1 cellular context compared by ENCODE assay signal in the genomic region with DNA sequence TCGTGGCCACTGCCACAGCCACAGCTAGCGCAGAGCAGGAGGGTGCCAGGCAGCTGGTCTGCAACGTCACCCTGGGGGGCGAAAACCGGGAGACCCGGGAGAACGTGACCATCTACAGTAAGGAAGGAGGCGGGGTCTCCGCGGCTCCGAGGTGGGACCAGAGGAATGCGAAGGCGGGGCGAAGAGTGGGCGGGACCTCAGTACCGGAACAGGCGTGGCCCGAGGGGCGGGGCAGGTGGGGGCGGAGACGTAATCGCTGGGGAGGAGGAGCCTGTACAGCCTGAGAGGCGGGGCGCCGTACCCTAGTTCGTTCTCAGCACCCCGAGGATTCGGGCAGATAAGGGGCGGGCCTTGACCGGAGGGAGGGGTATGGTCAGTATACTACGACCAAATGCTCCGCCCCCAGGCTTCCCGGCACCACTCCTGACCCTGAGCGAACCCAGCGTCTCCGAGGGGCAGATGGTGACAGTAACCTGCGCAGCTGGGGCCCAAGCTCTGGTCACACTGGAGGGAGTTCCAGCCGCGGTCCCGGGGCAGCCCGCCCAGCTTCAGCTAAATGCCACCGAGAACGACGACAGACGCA.
TF ChIP-seq lines count a peak whose summit lies in the region.

No MANE protein-coding gene starts in this region.

TF ChIP-seq in endothelial cell of umbilical vein, 7 proteins besides CTCF, POLR2A, EP300 and RAD21:
- TF ChIP-seq JUN (IDR thresholded peaks at IDR 0.05; ENCODE audit: borderline replicate concordance, insufficient read depth, insufficient read length, low read depth) (no peak), POLR2AphosphoS5 (IDR thresholded peaks at IDR 0.05; ENCODE audit: insufficient read depth, low read depth, low read length) (no peak), MYC (IDR thresholded peaks at IDR 0.05; ENCODE audit: low read depth, low read length) (no peak), GATA2 (IDR thresholded peaks at IDR 0.05; ENCODE audit: insufficient read depth, insufficient read length, low read depth, low read length) (no peak), FOS (IDR thresholded peaks at IDR 0.05; ENCODE audit: borderline replicate concordance, insufficient read depth, low read length) (no peak), EZH2 (IDR thresholded peaks at IDR 0.05; ENCODE audit: borderline replicate concordance, low read depth, low read length, severe bottlenecking) (no peak)
- TF ChIP-seq, protein P1, sequence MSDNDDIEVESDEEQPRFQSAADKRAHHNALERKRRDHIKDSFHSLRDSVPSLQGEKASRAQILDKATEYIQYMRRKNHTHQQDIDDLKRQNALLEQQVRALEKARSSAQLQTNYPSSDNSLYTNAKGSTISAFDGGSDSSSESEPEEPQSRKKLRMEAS (IDR thresholded peaks at IDR 0.05; ENCODE audit: insufficient read depth, insufficient read length): no peak
